Comparison of ENCODE assay signal across 11 cellular contexts in the genomic region with DNA sequence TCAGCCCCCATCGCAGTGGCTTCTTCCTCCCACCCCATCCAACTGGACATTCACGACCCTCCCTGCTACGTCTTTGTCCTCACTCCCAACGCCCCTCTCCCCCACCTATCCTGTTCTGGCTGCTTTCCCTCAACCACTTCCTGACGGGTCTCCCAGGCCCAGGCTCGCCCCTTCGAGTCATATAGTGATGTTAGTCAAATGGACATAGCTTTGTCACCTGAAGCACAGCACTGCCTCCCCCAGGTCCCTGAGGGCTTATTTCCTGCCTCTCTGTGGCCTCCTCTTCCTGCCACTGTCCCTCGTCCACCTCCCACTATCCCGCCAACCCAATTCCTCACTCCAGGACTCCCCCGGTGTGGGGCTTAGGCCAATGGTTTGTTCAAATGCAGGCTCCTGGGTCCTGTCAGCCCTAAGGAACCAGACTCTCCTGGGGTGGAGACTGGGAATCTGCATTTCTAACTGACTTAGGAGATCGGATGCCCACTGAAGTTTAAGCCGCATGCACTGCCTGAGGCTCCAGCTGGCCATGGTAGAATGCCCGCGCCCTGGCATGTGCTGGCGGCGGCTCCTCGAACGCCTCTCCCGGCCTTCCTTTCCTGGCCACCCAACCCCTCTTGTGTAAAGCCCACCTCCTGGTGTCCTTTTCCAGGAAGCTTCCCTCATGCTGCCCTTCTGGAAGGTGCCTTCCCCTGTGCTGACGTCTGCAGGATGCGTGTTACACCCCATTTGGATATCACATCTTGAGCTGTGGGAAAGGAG. TPM values are rescaled to one million over a fixed set of nuclear protein-coding genes. Genes with fewer than 3 reads are reported as not detected.
DNase-seq lines count a peak whose midpoint lies in the region; ATAC-seq, FAIRE-seq and TF ChIP-seq lines count a peak whose summit lies in the region.
"Had no signal": no experiment of that assay in that cellular context is flagged by ENCODE, and none has a peak within 500 bp of the region (broad histone marks: within the 10 kb centered on the region; RNA-seq: fewer than 3 reads in every experiment).

No MANE protein-coding gene starts in this region.

- H3K23ac ChIP-seq in H9 (ENCODE audit: insufficient read length, low read depth, low read length): no peak overlapping the region

- no peak overlapping the region for H3K9ac ChIP-seq in H9 (ENCODE audit: extremely low read depth, insufficient read length, low read length)

- no peaks in the 10 kb centered on the region for H3K27me3 Mint-ChIP-seq in CD4-positive, CD25-positive, alpha-beta regulatory T cell
- H3K27me3 Mint-ChIP-seq in H9 (ENCODE audit: low read depth): no peaks in the 10 kb centered on the region; the same call in 1 of the 2 replicates
- no peaks in the 10 kb centered on the region for H3K27me3 Mint-ChIP-seq in memory B cell

- H3K27me3 ChIP-seq in CD4-positive, CD25-positive, alpha-beta regulatory T cell (ENCODE audit: control insufficient read depth, insufficient read depth, low read length): no peaks in the 10 kb centered on the region
- H3K27me3 ChIP-seq in H9 (ENCODE audit: insufficient read depth, low read length): no peaks in the 10 kb centered on the region
- H3K27me3 ChIP-seq: transverse colon had no signal

- FAIRE-seq in GM12891 (lab: Jason Lieb, UNC): no peak

- peak overlapping the region in 1 of 4 donors; percentile 62 for H3K4me3 Mint-ChIP-seq in CD4-positive, CD25-positive, alpha-beta regulatory T cell
- no peak overlapping the region for H3K4me3 Mint-ChIP-seq in H9
- H3K4me3 Mint-ChIP-seq in memory B cell: no peak overlapping the region

- no peaks in the 10 kb centered on the region for H4K20me1 ChIP-seq in H9 (ENCODE audit: control insufficient read depth, insufficient read depth, insufficient read length)

- no peak overlapping the region for H3K4me2 ChIP-seq in H9 (ENCODE audit: insufficient read depth, insufficient read length, low read length)

- H3K79me1 ChIP-seq in H9 (ENCODE audit: insufficient read depth, low read depth, low read length, poor library complexity, severe bottlenecking): no peaks in the 10 kb centered on the region

- TF ChIP-seq CTCF in H9 (conservative IDR thresholded peaks at IDR 0.05): no peak

- H2BK120ac ChIP-seq in H9 (ENCODE audit: low read depth, low read length, poor library complexity, severe bottlenecking): no peak overlapping the region

- H3T11ph ChIP-seq in H9 (ENCODE audit: low read length): no peak overlapping the region

- ATAC-seq in CD4-positive, CD25-positive, alpha-beta regulatory T cell (ENCODE audit: low read depth in 2 of 2): no peak
- ATAC-seq in memory B cell (ENCODE audit: low read depth): no peak
- no peak for ATAC-seq in GM18520 (IDR thresholded peaks at IDR 0.05; ENCODE audit: unreplicated experiment)
- no peak for ATAC-seq in HG03108 (IDR thresholded peaks at IDR 0.05; ENCODE audit: unreplicated experiment)

- H3K4me1 ChIP-seq in CD4-positive, CD25-positive, alpha-beta regulatory T cell (ENCODE audit: control insufficient read depth, insufficient read depth, low read length, poor library complexity, severe bottlenecking): peaks cover 29% of the 10 kb centered on the region
- no peaks in the 10 kb centered on the region for H3K4me1 ChIP-seq in H9 (ENCODE audit: insufficient read depth, low read length)

- WGBS in H9 (ENCODE audit: extremely low coverage, insufficient read length, low lambda C conversion rate): no CpG with 5 or more reads among the region's 21 CpGs

- no peak overlapping the region for H2BK5ac ChIP-seq in H9 (ENCODE audit: insufficient read length, low read length)

- H3K56ac ChIP-seq in H9 (ENCODE audit: insufficient read length, low read depth, low read length): no peak overlapping the region

- H2BK12ac ChIP-seq in H9 (ENCODE audit: insufficient read length, low read depth, low read length): no peak overlapping the region

- no peak overlapping the region for H3K4ac ChIP-seq in H9 (ENCODE audit: low read depth, low read length)

- H2AFZ ChIP-seq in H9 (ENCODE audit: low read length): no peak overlapping the region

- peak overlapping the region; percentile 53 for H3K27ac ChIP-seq in CD4-positive, CD25-positive, alpha-beta regulatory T cell (ENCODE audit: insufficient read depth, low read length, poor library complexity, severe bottlenecking)
- H3K27ac ChIP-seq in H9 (ENCODE audit: insufficient read length, low read depth, low read length) (no peak overlapping the region), angular gyrus (ENCODE audit: low read depth, low read length) (peak overlapping the region; percentile 99)
- H3K27ac ChIP-seq: transverse colon had no signal

- H4K5ac ChIP-seq in H9 (ENCODE audit: insufficient read length, low read depth, low read length): no peak overlapping the region

- no peak overlapping the region for H4K8ac ChIP-seq in H9 (replicated peaks; ENCODE audit: insufficient read length, low read depth, low read length)

- peaks cover 5 to 63% (median 24%) of the 10 kb centered on the region in 4 donors for H3K4me1 Mint-ChIP-seq in CD4-positive, CD25-positive, alpha-beta regulatory T cell
- 0 out of 4 replicates have a peak, but pooled peaks cover 0 to 3% of the 10 kb centered on the region in 2 experiments for H3K4me1 Mint-ChIP-seq in H9
- peaks cover 27% of the 10 kb centered on the region for H3K4me1 Mint-ChIP-seq in memory B cell

- H2BK20ac ChIP-seq in H9 (ENCODE audit: low read depth, low read length, poor library complexity, severe bottlenecking): no peak overlapping the region

- H4K91ac ChIP-seq in H9 (ENCODE audit: insufficient read length, low read depth, low read length): no peak overlapping the region

- peaks cover 88% of the 10 kb centered on the region for H3K36me3 ChIP-seq in CD4-positive, CD25-positive, alpha-beta regulatory T cell (ENCODE audit: control insufficient read depth, insufficient read depth, low read length)

- no peak overlapping the region for H3K18ac ChIP-seq in H9 (ENCODE audit: insufficient read length, low read depth, low read length)

- no peak for DNase-seq in CD4-positive, CD25-positive, alpha-beta regulatory T cell
- DNase-seq in H9 (no peak), memory B cell (ENCODE audit: low spot score in 2 of 2) (no peak), GM12891 (ENCODE audit: insufficient read length, low spot score) (no peak), DMS114 treated with DMSO at 0.1 percent for 48 hours (lab: John Stamatoyannopoulos, UW; ENCODE audit: unreplicated experiment) (no peak)
- DNase-seq: foreskin melanocyte, NCI-H187 treated with DMSO at 0.1 percent for 48 hours, transverse colon had no signal

- H3K9me3 Mint-ChIP-seq in CD4-positive, CD25-positive, alpha-beta regulatory T cell: no peaks in the 10 kb centered on the region
- H3K9me3 Mint-ChIP-seq in H9 (no peaks in the 10 kb centered on the region), memory B cell (no peaks in the 10 kb centered on the region)

- no peaks in the 10 kb centered on the region for H3K79me2 ChIP-seq in H9 (ENCODE audit: insufficient read depth, low read length)

- H3K14ac ChIP-seq in H9 (ENCODE audit: insufficient read depth, low read length): no peak overlapping the region; the same call in 1 of the 2 replicates

- peak overlapping the region; percentile 54 to 86 (median 80) for H3K27ac Mint-ChIP-seq in CD4-positive, CD25-positive, alpha-beta regulatory T cell
- H3K27ac Mint-ChIP-seq in H9: peak overlapping the region in 2 of 3 experiments; percentile 30 to 81; a peak in 2 of 7 replicates
- H3K27ac Mint-ChIP-seq in memory B cell: peak overlapping the region; percentile 77

- no peak for TF ChIP-seq POLR2A in GM12891 (IDR thresholded peaks at IDR 0.05; ENCODE audit: low read depth, low read length)

- H2AK5ac ChIP-seq in H9 (ENCODE audit: insufficient read length, low read length): no peak overlapping the region

- H2BK15ac ChIP-seq in H9 (ENCODE audit: low read depth, low read length): no peak overlapping the region

- no peaks in the 10 kb centered on the region for H3K9me3 ChIP-seq in CD4-positive, CD25-positive, alpha-beta regulatory T cell (ENCODE audit: control insufficient read depth in 2 of 2, low read length in 2 of 2)
- H3K9me3 ChIP-seq in H9 (ENCODE audit: control insufficient read depth, low read depth, low read length): no peaks in the 10 kb centered on the region
- H3K9me3 ChIP-seq: transverse colon had no signal

- peaks cover 26% of the 10 kb centered on the region for H3K36me3 Mint-ChIP-seq in CD4-positive, CD25-positive, alpha-beta regulatory T cell
- H3K36me3 Mint-ChIP-seq in H9 (ENCODE audit: insufficient read depth in 1 of 3, low read depth in 3 of 3): peaks cover 10 to 72% (median 34%) of the 10 kb centered on the region in 3 experiments
- peaks cover 30% of the 10 kb centered on the region for H3K36me3 Mint-ChIP-seq in memory B cell

- no peak overlapping the region for H3K4me3 ChIP-seq in CD4-positive, CD25-positive, alpha-beta regulatory T cell (ENCODE audit: low read depth, low read length)
- H3K4me3 ChIP-seq: transverse colon had no signal

- no peaks in the 10 kb centered on the region for H3K23me2 ChIP-seq in H9 (ENCODE audit: insufficient read length, low read depth, low read length, poor library complexity, severe bottlenecking)

TF ChIP-seq in GM12891, 5 proteins besides CTCF, POLR2A, EP300 and RAD21:
- TF ChIP-seq POLR2AphosphoS5 (IDR thresholded peaks at IDR 0.05; ENCODE audit: low read depth, low read length) (no peak), PAX5 (IDR thresholded peaks at IDR 0.05; ENCODE audit: insufficient read depth, low read length, severe bottlenecking) (no peak), SPI1 (IDR thresholded peaks at IDR 0.05; ENCODE audit: low read depth, low read length) (no peak), POU2F2 (IDR thresholded peaks at IDR 0.05; ENCODE audit: low read depth, low read length) (no peak)
TF ChIP-seq in GM12891: peak in this region for 0.

RNA-seq across cellular contexts. Expression of gene SUN2, which starts 18.3 kb away (rescaled TPM):
- total RNA-seq in CD4-positive, CD25-positive, alpha-beta regulatory T cell: 454 TPM
- polyA plus RNA-seq in CD4-positive, CD25-positive, alpha-beta regulatory T cell: 100 to 1,000 TPM; 260 to 381 (median 298) TPM
- 12.0 and 12.1 TPM in 2 replicates for total RNA-seq in H9 (2021)
- 42.1 TPM for polyA plus RNA-seq in GM12891 (2012; ENCODE audit: low read depth, missing spikeins)

RNA-seq across cellular contexts. Expression of gene GTPBP1, which starts 31.7 kb away (rescaled TPM):
- total RNA-seq in CD4-positive, CD25-positive, alpha-beta regulatory T cell: 285 TPM
- 10 to 100 TPM; 25.4 to 29.7 (median 25.7) TPM for polyA plus RNA-seq in CD4-positive, CD25-positive, alpha-beta regulatory T cell
- total RNA-seq in H9 (2021): 108 TPM in 2 replicates
- polyA plus RNA-seq in GM12891 (2012; ENCODE audit: low read depth, missing spikeins): 26.0 TPM

RNA-seq across cellular contexts. Expression of gene JOSD1, which starts 36.7 kb away (rescaled TPM):
- total RNA-seq in CD4-positive, CD25-positive, alpha-beta regulatory T cell: 205 TPM
- 10 to 100 TPM in 2 of 4 donors, 1 to 10 TPM in 2; 8.7 to 12.5 (median 10.2) TPM for polyA plus RNA-seq in CD4-positive, CD25-positive, alpha-beta regulatory T cell
- total RNA-seq in H9 (2021): 18.3 and 19.2 TPM in 2 replicates
- 30.2 TPM for polyA plus RNA-seq in GM12891 (2012; ENCODE audit: low read depth, missing spikeins)

RNA-seq across cellular contexts. Expression of gene TOMM22, which starts 55.7 kb away (rescaled TPM):
- 58.4 TPM for total RNA-seq in CD4-positive, CD25-positive, alpha-beta regulatory T cell
- polyA plus RNA-seq in CD4-positive, CD25-positive, alpha-beta regulatory T cell: 10 to 100 TPM; 61.6 to 72.7 (median 65.7) TPM
- total RNA-seq in H9 (2021): 128 TPM in 2 replicates
- polyA plus RNA-seq in GM12891 (2012; ENCODE audit: low read depth, missing spikeins): 74.5 TPM

RNA-seq across cellular contexts. Expression of gene DNAL4, which starts 56.5 kb away (rescaled TPM):
- 6.3 TPM for total RNA-seq in CD4-positive, CD25-positive, alpha-beta regulatory T cell
- 10 to 100 TPM in 2 of 4 donors, 1 to 10 TPM in 2; 9.3 to 10.9 (median 10.0) TPM for polyA plus RNA-seq in CD4-positive, CD25-positive, alpha-beta regulatory T cell
- 8.3 and 8.9 TPM in 2 replicates for total RNA-seq in H9 (2021)
- polyA plus RNA-seq in GM12891 (2012; ENCODE audit: low read depth, missing spikeins): 6.6 TPM

Comparison
In these comparisons a context has a peak if more than half of its experiments do, and no peak if none do; other contexts are left out.
1. RNA of gene SUN2, which starts 18.3 kb away (total RNA-seq): 454 TPM in CD4-positive, CD25-positive, alpha-beta regulatory T cell (single experiment); 12.0 to 12.1 TPM in H9; every median in the first group is over 10 times any median in the second.
2. RNA of gene JOSD1, which starts 36.7 kb away (total RNA-seq): 205 TPM in CD4-positive, CD25-positive, alpha-beta regulatory T cell (single experiment); 18.3 to 19.2 TPM in H9; every median in the first group is over 10 times any median in the second.
3. Peak in every context shown above with its lines, with median percentiles within 50 percentile points of each other: H3K27ac Mint-ChIP-seq.